1 cellular context compared by ENCODE assay signal in the genomic region with DNA sequence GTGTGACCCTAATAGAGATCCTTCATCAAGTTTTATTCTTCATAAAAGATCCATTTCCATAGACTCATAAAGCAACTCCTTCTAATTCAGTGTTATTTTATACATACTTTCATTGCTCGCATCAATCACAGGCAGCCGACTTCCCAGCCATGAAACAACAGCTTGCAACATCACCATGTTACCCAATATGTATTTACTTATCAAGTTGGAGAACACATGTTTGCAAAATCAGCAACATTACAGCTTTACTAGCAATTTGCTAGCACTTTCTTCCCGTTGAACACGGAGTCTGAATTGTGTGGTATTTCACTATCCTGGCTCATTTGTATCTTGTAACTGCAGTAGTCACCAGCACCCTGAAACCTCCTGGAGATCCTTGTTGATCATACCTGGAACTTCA.
TF ChIP-seq lines count a peak whose summit lies in the region.

No MANE protein-coding gene starts in this region.

TF ChIP-seq in K562, 482 proteins besides CTCF, POLR2A, EP300 and RAD21:
- TF ChIP-seq C11orf30 (IDR thresholded peaks at IDR 0.05; ENCODE audit: low read depth) (no peak), CEBPB (tag; IDR thresholded peaks at IDR 0.05) (0 out of 2 replicates have a peak, but pooled peaks have one; percentile 6), CREB1 (IDR thresholded peaks at IDR 0.05) (no peak), CREB1 (CRISPR knock-in tag; IDR thresholded peaks at IDR 0.05) (no peak)
